In genomic region chr16:30053376-30054015, GRCh38 we compare ENCODE assay signal across 9 cellular contexts. TPM values are rescaled to one million over a fixed set of nuclear protein-coding genes. Genes with fewer than 3 reads are reported as not detected.
DNase-seq lines count a peak whose midpoint lies in the region; ATAC-seq and TF ChIP-seq lines count a peak whose summit lies in the region.
"Had no signal": no experiment of that assay in that cellular context is flagged by ENCODE, and none has a peak within 500 bp of the region (broad histone marks: within the 10 kb centered on the region; RNA-seq: fewer than 3 reads in every experiment).

No MANE protein-coding gene starts in this region.

- peaks cover 2% of the 10 kb centered on the region for H3K27me3 Mint-ChIP-seq in HFFc6 (ENCODE audit: insufficient read depth)

- no peaks in the 10 kb centered on the region for H3K27me3 ChIP-seq in sigmoid colon

- H3K27ac Mint-ChIP-seq in HFFc6 = peak overlapping the region; percentile 86

- H3K4me1 Mint-ChIP-seq in HFFc6 (ENCODE audit: low read depth) = peaks cover 36% of the 10 kb centered on the region

- H3K9me3 ChIP-seq in sigmoid colon = no peaks in the 10 kb centered on the region

- H3K36me3 ChIP-seq in sigmoid colon = no peaks in the 10 kb centered on the region

- WGBS in sigmoid colon, 2 donors = 5 to 9% methylated on average over 19 of the region's 19 CpGs

- TF ChIP-seq POLR2A in sigmoid colon (IDR thresholded peaks at IDR 0.05) = no peak

- peaks cover 4% of the 10 kb centered on the region; the same call in 1 of the 2 replicates for H3K36me3 Mint-ChIP-seq in HFFc6 (ENCODE audit: low read depth)

- ATAC-seq in left cardiac atrium = peak; percentile 58 to 68
- ATAC-seq in GM21825 (IDR thresholded peaks at IDR 0.05; ENCODE audit: unreplicated experiment) = no peak
- no peak for ATAC-seq in HG02973 (IDR thresholded peaks at IDR 0.05; ENCODE audit: unreplicated experiment)

- H3K4me1 ChIP-seq in sigmoid colon = peaks cover 0 to 17% (median 13%) of the 10 kb centered on the region in 4 donors

- H3K4me3 ChIP-seq in WI38 (ENCODE audit: low read depth, low read length) (peak overlapping the region; percentile 74), sigmoid colon (peak overlapping the region; percentile 53 to 80 (median 66))

- TF ChIP-seq CTCF in C4-2B (conservative IDR thresholded peaks at IDR 0.05) (no peak), HFFc6 (IDR thresholded peaks at IDR 0.05) (no peak), WI38 (IDR thresholded peaks at IDR 0.05; ENCODE audit: low read depth, low read length) (no peak), sigmoid colon (IDR thresholded peaks at IDR 0.05) (no peak)

- DNase-seq in HFFc6 (peak; percentile 68), left cardiac atrium (peak; percentile 48), sigmoid colon (no peak), cerebellar cortex (ENCODE audit: low spot score) (no peak)

- peak overlapping the region; percentile 90 for H3K4me3 Mint-ChIP-seq in HFFc6

- TF ChIP-seq EP300 in sigmoid colon (IDR thresholded peaks at IDR 0.05) = no peak

- peak overlapping the region; percentile 82 for H3K27ac ChIP-seq in C4-2B
- H3K27ac ChIP-seq in sigmoid colon = peak overlapping the region; percentile 25 to 53 (median 44)

- intact Hi-C loops in left cardiac atrium (cut with DNase I) (no loop called here), sigmoid colon (cut with DNase I) (loop anchor here (5.0 kb wide), 1 partner anchor 44 kb away; the partner anchor contains the start of gene YPEL3)

- no peaks in the 10 kb centered on the region for H3K9me3 Mint-ChIP-seq in HFFc6

RNA-seq across cellular contexts. Expression of gene ALDOA, which starts 12.1 kb away (rescaled TPM):
- 1,000 to 10,000 TPM; 1,621 to 1,937 (median 1,752) TPM for total RNA-seq in HFFc6 (2021; fragmentation: NEBNext Ultra II Directional; extraction: Animal tissue kit (Norgen Biotek cat#: 25700))
- total RNA-seq in left cardiac atrium = 1,000 to 10,000 TPM; 2,548 to 2,783 TPM
- total RNA-seq in sigmoid colon = 1,000 to 10,000 TPM in 1 of 4 donors, 100 to 1,000 TPM in 3; 905 to 1,010 (median 960) TPM
- 1,000 to 10,000 TPM; 1,265 to 1,667 (median 1,498) TPM for polyA plus RNA-seq in sigmoid colon

RNA-seq across cellular contexts. Expression of gene PPP4C, which starts 22.3 kb away (rescaled TPM):
- total RNA-seq in HFFc6 (2021; fragmentation: NEBNext Ultra II Directional; extraction: Animal tissue kit (Norgen Biotek cat#: 25700)) = 100 to 1,000 TPM; 111 to 135 (median 123) TPM
- total RNA-seq in left cardiac atrium = 10 to 100 TPM; 34.2 to 41.1 TPM
- total RNA-seq in sigmoid colon = 10 to 100 TPM; 39.2 to 45.6 (median 43.6) TPM
- polyA plus RNA-seq in sigmoid colon = 100 to 1,000 TPM; 118 to 155 (median 146) TPM

RNA-seq across cellular contexts. Expression of gene TLCD3B, which starts 22.4 kb away (rescaled TPM):
- total RNA-seq in HFFc6 (2021; fragmentation: NEBNext Ultra II Directional; extraction: Animal tissue kit (Norgen Biotek cat#: 25700)) = under 1 TPM in 4 of 6 experiments, not detected in 2; 0.28 to 0.39 (median 0.33) TPM
- not detected for total RNA-seq in left cardiac atrium
- not detected for total RNA-seq in sigmoid colon
- polyA plus RNA-seq in sigmoid colon = under 1 TPM in 1 of 3 donors, not detected in 2; 0.54 TPM

RNA-seq across cellular contexts. Expression of gene C16orf92, which starts 30.5 kb away (rescaled TPM):
- total RNA-seq in HFFc6 (2021; fragmentation: NEBNext Ultra II Directional; extraction: Animal tissue kit (Norgen Biotek cat#: 25700)) = not detected
- total RNA-seq in left cardiac atrium = not detected
- not detected for total RNA-seq in sigmoid colon
- polyA plus RNA-seq in sigmoid colon = not detected
- total RNA-seq: NCI-H460 had no signal

RNA-seq across cellular contexts. Expression of gene TBX6, which starts 38.2 kb away (rescaled TPM):
- under 1 TPM; 0.16 to 0.33 (median 0.26) TPM for total RNA-seq in HFFc6 (2021; fragmentation: NEBNext Ultra II Directional; extraction: Animal tissue kit (Norgen Biotek cat#: 25700))
- under 1 TPM; 0.55 to 0.80 TPM for total RNA-seq in left cardiac atrium
- total RNA-seq in sigmoid colon = 1 to 10 TPM in 3 of 4 donors, under 1 TPM in 1; 0.54 to 1.7 (median 1.1) TPM
- 1 to 10 TPM in 1 of 3 donors, under 1 TPM in 2; 0.23 to 1.1 (median 0.60) TPM for polyA plus RNA-seq in sigmoid colon

Comparison
In these comparisons a context has a peak if more than half of its experiments do, and no peak if none do; other contexts are left out.
1. DNase-seq: peak in HFFc6 (single experiment) and left cardiac atrium (single experiment); none in sigmoid colon (single experiment) and cerebellar cortex (single experiment).
2. ATAC-seq: peak in left cardiac atrium (2 of 2); none in GM21825 (single experiment) and HG02973 (single experiment).